ENCODE assay signal across 10 cellular contexts in the genomic region with DNA sequence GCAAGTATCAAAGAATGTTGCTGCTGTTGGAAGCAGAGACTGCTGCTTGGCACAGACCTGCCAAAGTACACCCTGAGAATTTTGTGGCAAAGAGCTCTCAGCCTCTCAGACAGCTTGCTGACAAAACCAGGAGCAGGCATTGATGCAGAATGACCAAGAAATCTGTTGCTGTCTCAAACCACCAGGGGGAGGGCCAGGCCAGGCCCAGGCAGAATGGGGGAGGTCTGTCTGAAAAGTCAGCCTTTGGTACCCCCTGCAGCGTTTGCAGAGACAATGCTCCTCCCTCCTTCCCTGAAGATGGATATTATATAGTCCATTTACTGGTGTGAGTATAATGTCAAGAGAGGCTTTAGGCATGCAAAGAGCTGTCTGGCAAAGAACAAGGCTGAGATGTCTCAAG. TPM values are rescaled to one million over a fixed set of nuclear protein-coding genes. Genes with fewer than 3 reads are reported as not detected.
A peak's percentile ranks its signal among the peaks of the same experiment; 100 is the strongest.
DNase-seq lines count a peak whose midpoint lies in the region; ATAC-seq and TF ChIP-seq lines count a peak whose summit lies in the region.
"Had no signal": no experiment of that assay in that cellular context is flagged by ENCODE, and none has a peak within 500 bp of the region (broad histone marks: within the 10 kb centered on the region; RNA-seq: fewer than 3 reads in every experiment).

No MANE protein-coding gene starts in this region.

- no peaks in the 10 kb centered on the region for H3K36me3 Mint-ChIP-seq in activated CD4-positive, alpha-beta T cell treated with anti-CD3 and anti-CD28 coated beads, Interleukin-2, amount 10 ng/mL, durations not matched to agents 24 days and 14 days (ENCODE audit: low read depth)
- H3K36me3 Mint-ChIP-seq: CD4-positive, CD25-positive, alpha-beta regulatory T cell had no signal

- H3K9me3 Mint-ChIP-seq in activated CD4-positive, alpha-beta T cell treated with anti-CD3 and anti-CD28 coated beads, Interleukin-2, amount 10 ng/mL, durations not matched to agents 24 days and 14 days: no peaks in the 10 kb centered on the region
- H3K9me3 Mint-ChIP-seq: CD4-positive, CD25-positive, alpha-beta regulatory T cell had no signal

- H3K27ac Mint-ChIP-seq in activated CD4-positive, alpha-beta T cell treated with anti-CD3 and anti-CD28 coated beads, Interleukin-2, amount 10 ng/mL, durations not matched to agents 24 days and 14 days: no peak overlapping the region
- H3K27ac Mint-ChIP-seq: CD4-positive, CD25-positive, alpha-beta regulatory T cell had no signal

- H3K4me1 Mint-ChIP-seq in activated CD4-positive, alpha-beta T cell treated with anti-CD3 and anti-CD28 coated beads, Interleukin-2, amount 10 ng/mL, durations not matched to agents 24 days and 14 days: no peaks in the 10 kb centered on the region
- H3K4me1 Mint-ChIP-seq: CD4-positive, CD25-positive, alpha-beta regulatory T cell had no signal

- intact Hi-C loops in activated CD4-positive, alpha-beta T cell treated with anti-CD3 and anti-CD28 coated beads, Interleukin-2, amount 10 ng/mL, durations not matched to agents 24 days and 14 days (cut with micrococcal nuclease): no loop called here

- TF ChIP-seq CTCF in LNCaP clone FGC (IDR thresholded peaks at IDR 0.05; ENCODE audit: control insufficient read depth, extremely low read depth, insufficient read depth) (peak; percentile 45), cardiac fibroblast (IDR thresholded peaks at IDR 0.05; ENCODE audit: low read depth, low read length) (peak; percentile 21), retinal pigment epithelial cell (conservative IDR thresholded peaks at IDR 0.05; ENCODE audit: low read depth, low read length) (peak; percentile 40)

- H3K4me3 ChIP-seq in LNCaP clone FGC (ENCODE audit: low read depth, low read length) (no peak overlapping the region), cardiac fibroblast (replicated peaks in 1 of 2; ENCODE audit: low read depth in 2 of 2, low read length in 2 of 2) (no peak overlapping the region), retinal pigment epithelial cell (ENCODE audit: low read length) (no peak overlapping the region)

- no peak for ATAC-seq in HG02588 (IDR thresholded peaks at IDR 0.05; ENCODE audit: unreplicated experiment)

- H3K27me3 Mint-ChIP-seq in activated CD4-positive, alpha-beta T cell treated with anti-CD3 and anti-CD28 coated beads, Interleukin-2, amount 10 ng/mL, durations not matched to agents 24 days and 14 days: no peaks in the 10 kb centered on the region

- DNase-seq in activated CD4-positive, alpha-beta T cell treated with anti-CD3 and anti-CD28 coated beads for 48 hours: peak; percentile 1
- no peak for DNase-seq in activated CD4-positive, alpha-beta T cell treated with anti-CD3 and anti-CD28 coated beads, Interleukin-2, amount 10 ng/mL, durations not matched to agents 24 days and 14 days
- DNase-seq in LNCaP clone FGC (ENCODE audit: low read depth) (no peak), cardiac fibroblast (ENCODE audit: low read depth in 2 of 2) (peak in 1 of 2 donors; percentile 1), retinal pigment epithelial cell (ENCODE audit: low read depth) (no peak), NCI-H446 treated with DMSO at 0.1 percent for 48 hours (lab: John Stamatoyannopoulos, UW) (no peak)
- no peak for DNase-seq in activated CD4-positive, alpha-beta T cell treated with anti-CD3 and anti-CD28 coated beads for 4 hours

- H3K4me3 Mint-ChIP-seq in activated CD4-positive, alpha-beta T cell treated with anti-CD3 and anti-CD28 coated beads, Interleukin-2, amount 10 ng/mL, durations not matched to agents 24 days and 14 days: no peak overlapping the region
- H3K4me3 Mint-ChIP-seq: CD4-positive, CD25-positive, alpha-beta regulatory T cell had no signal

RNA-seq across cellular contexts. Expression of gene TRPC5OS, which starts 52.9 kb away (rescaled TPM):
- not detected in 2 replicates for total RNA-seq in activated CD4-positive, alpha-beta T cell treated with anti-CD3 and anti-CD28 coated beads, Interleukin-2, amount 10 ng/mL, durations not matched to agents 24 days and 14 days
- total RNA-seq: activated CD8-positive, alpha-beta memory T cell treated with anti-CD3 and anti-CD28 coated beads for 36 hours; CD4-positive, CD25-positive, alpha-beta regulatory T cell had no signal
